ENCODE assay signal across 15 cellular contexts in the genomic region with DNA sequence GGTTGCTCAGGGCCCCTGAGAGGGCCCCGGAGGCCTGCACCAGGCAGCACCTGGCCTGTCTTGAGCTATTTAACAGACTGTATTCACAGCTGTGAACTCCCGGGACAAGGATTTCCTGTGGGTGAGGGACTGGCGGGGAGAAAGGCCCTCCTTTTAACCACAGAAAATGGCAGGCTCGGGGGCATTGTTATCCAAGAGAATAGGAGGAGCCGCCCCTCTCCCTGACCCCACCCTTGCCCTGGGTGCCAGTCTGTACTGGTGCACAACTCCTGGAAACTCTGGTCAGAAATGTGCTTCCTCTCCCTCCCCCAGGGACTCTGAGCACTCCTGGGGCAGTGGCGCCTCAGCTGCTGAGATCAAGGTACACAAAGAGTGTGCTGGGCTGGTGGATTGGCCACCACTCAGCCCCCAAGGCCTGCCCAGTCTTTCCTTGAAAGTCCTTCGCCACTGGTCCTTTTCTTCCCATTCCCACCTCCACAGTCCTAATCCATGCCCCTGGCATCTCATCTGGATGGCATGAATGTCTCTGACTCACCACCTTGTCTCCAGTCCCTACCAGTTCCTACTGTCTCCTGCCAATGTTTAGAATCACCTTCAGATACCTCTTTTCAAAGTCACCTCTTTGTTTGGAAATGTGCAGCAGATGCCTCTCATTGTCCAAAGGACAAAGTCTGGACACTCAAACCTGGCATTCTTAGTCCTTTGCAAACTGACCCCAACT. TPM values are rescaled to one million over a fixed set of nuclear protein-coding genes. Genes with fewer than 3 reads are reported as not detected.
DNase-seq lines count a peak whose midpoint lies in the region; ATAC-seq and TF ChIP-seq lines count a peak whose summit lies in the region.
"Had no signal": no experiment of that assay in that cellular context is flagged by ENCODE, and none has a peak within 500 bp of the region (broad histone marks: within the 10 kb centered on the region; RNA-seq: fewer than 3 reads in every experiment).

No MANE protein-coding gene starts in this region.

- intact Hi-C loops in heart right ventricle (cut with DNase I) = loop anchor here in 3 of 10 donors (2.0 to 10.0 kb wide), 7 partner anchors 17 to 185 kb away; partner anchors contain the start of gene EPAS1 (in 1 of the 3)
- intact Hi-C loops in psoas muscle (cut with DNase I) = no loop called here

- peak; percentile 80 for ATAC-seq in RWPE2 (ENCODE audit: low read depth)
- peak; percentile 42 to 81 (median 66) for ATAC-seq in heart right ventricle
- peak in 3 of 4 donors; percentile 44 to 51 (median 47) for ATAC-seq in psoas muscle
- no peak for ATAC-seq in HG03196 (IDR thresholded peaks at IDR 0.05; ENCODE audit: unreplicated experiment)
- no peak for ATAC-seq in HG02938 (IDR thresholded peaks at IDR 0.05; ENCODE audit: unreplicated experiment)

- WGBS in heart right ventricle, 2 donors = 59 to 66% methylated on average over 7 of the region's 7 CpGs
- 65 to 79% (median 74%) methylated on average over 7 of the region's 7 CpGs for WGBS in psoas muscle, 3 donors

- H3K4me3 ChIP-seq in Jurkat, Clone E6-1 (ENCODE audit: low read length) = no peak overlapping the region
- H3K4me3 ChIP-seq in RWPE2 (ENCODE audit: severe bottlenecking) (no peak overlapping the region), heart right ventricle (no peak overlapping the region), psoas muscle (no peak overlapping the region)
- H3K4me3 ChIP-seq: coronary artery, esophagus muscularis mucosa, skin epidermis, tibial artery had no signal

- H3K27me3 ChIP-seq in RWPE2 (ENCODE audit: insufficient read depth, poor library complexity, severe bottlenecking) (no peaks in the 10 kb centered on the region), heart right ventricle (no peaks in the 10 kb centered on the region), psoas muscle (ENCODE audit: insufficient read depth in 3 of 3, low read length in 2 of 3) (no peaks in the 10 kb centered on the region)
- H3K27me3 ChIP-seq: tibial artery had no signal

- H3K9me3 ChIP-seq in RWPE2 (ENCODE audit: severe bottlenecking) (no peaks in the 10 kb centered on the region), heart right ventricle (no peaks in the 10 kb centered on the region), psoas muscle (no peaks in the 10 kb centered on the region)
- H3K9me3 ChIP-seq: esophagus muscularis mucosa, tibial artery had no signal

- DNase-seq in Jurkat, Clone E6-1 (ENCODE audit: low read depth, low spot score) = peak; percentile 59
- DNase-seq in RWPE2 (ENCODE audit: low spot score) (no peak), heart right ventricle (peak; percentile 59 to 63), psoas muscle (no peak), NCI-H128 (lab: John Stamatoyannopoulos, UW; ENCODE audit: unreplicated experiment) (no peak), SKM-1 (lab: John Stamatoyannopoulos, UW; ENCODE audit: unreplicated experiment) (no peak)
- DNase-seq: NCI-H1092, NCI-H2171 treated with DMSO at 0.1 percent for 48 hours, T-helper 2 cell, tibial artery had no signal

- H3K36me3 ChIP-seq in RWPE2 (ENCODE audit: low read depth) (no peaks in the 10 kb centered on the region), heart right ventricle (no peaks in the 10 kb centered on the region), psoas muscle (ENCODE audit: insufficient read depth in 1 of 2, low read depth in 1 of 2) (no peaks in the 10 kb centered on the region)
- H3K36me3 ChIP-seq: esophagus muscularis mucosa, tibial artery had no signal

- H3K27ac ChIP-seq in RWPE2 (ENCODE audit: poor library complexity, severe bottlenecking) (no peak overlapping the region), heart right ventricle (peak overlapping the region; percentile 22 to 82 (median 72)), psoas muscle (no peak overlapping the region)
- H3K27ac ChIP-seq: coronary artery, tibial artery had no signal

- TF ChIP-seq CTCF in RWPE2 (IDR thresholded peaks at IDR 0.05; ENCODE audit: poor library complexity, severe bottlenecking) (no peak), heart right ventricle (IDR thresholded peaks at IDR 0.05) (no peak), psoas muscle (IDR thresholded peaks at IDR 0.05) (no peak)

- no peaks in the 10 kb centered on the region for H3K4me1 ChIP-seq in RWPE2 (ENCODE audit: insufficient read depth, poor library complexity, severe bottlenecking)
- peaks cover 16 to 56% (median 47%) of the 10 kb centered on the region in 9 donors for H3K4me1 ChIP-seq in heart right ventricle
- H3K4me1 ChIP-seq in psoas muscle = peaks cover 5% of the 10 kb centered on the region

RNA-seq across cellular contexts. Expression of gene EPAS1, which starts 19.6 kb away (rescaled TPM):
- polyA plus RNA-seq in Jurkat, Clone E6-1 (2012; ENCODE audit: insufficient read depth, insufficient read length) = 2.5 TPM
- total RNA-seq in heart right ventricle (100 to 1,000 TPM; 176 to 415 (median 210) TPM), psoas muscle (100 to 1,000 TPM in 2 of 4 donors, 10 to 100 TPM in 2; 44.3 to 123 (median 98.3) TPM)
- polyA plus RNA-seq in heart right ventricle (100 to 1,000 TPM; 112 to 119 TPM), psoas muscle (100 to 1,000 TPM in 1 of 3 donors, 10 to 100 TPM in 2; 39.2 to 112 (median 49.9) TPM)

Comparison
In these comparisons a context has a peak if more than half of its experiments do, and no peak if none do; other contexts are left out.
1. DNase-seq: peak in Jurkat, Clone E6-1 (single experiment) and heart right ventricle (2 of 2); none in RWPE2 (single experiment), psoas muscle (0 of 2), NCI-H128 (single experiment) and SKM-1 (single experiment).
2. ATAC-seq: peak in RWPE2 (single experiment), heart right ventricle (8 of 8) and psoas muscle (3 of 4); none in HG03196 (single experiment) and HG02938 (single experiment).
3. H3K27ac ChIP-seq: peak in heart right ventricle (10 of 10); none in RWPE2 (single experiment) and psoas muscle (single experiment).